In the genomic region with DNA sequence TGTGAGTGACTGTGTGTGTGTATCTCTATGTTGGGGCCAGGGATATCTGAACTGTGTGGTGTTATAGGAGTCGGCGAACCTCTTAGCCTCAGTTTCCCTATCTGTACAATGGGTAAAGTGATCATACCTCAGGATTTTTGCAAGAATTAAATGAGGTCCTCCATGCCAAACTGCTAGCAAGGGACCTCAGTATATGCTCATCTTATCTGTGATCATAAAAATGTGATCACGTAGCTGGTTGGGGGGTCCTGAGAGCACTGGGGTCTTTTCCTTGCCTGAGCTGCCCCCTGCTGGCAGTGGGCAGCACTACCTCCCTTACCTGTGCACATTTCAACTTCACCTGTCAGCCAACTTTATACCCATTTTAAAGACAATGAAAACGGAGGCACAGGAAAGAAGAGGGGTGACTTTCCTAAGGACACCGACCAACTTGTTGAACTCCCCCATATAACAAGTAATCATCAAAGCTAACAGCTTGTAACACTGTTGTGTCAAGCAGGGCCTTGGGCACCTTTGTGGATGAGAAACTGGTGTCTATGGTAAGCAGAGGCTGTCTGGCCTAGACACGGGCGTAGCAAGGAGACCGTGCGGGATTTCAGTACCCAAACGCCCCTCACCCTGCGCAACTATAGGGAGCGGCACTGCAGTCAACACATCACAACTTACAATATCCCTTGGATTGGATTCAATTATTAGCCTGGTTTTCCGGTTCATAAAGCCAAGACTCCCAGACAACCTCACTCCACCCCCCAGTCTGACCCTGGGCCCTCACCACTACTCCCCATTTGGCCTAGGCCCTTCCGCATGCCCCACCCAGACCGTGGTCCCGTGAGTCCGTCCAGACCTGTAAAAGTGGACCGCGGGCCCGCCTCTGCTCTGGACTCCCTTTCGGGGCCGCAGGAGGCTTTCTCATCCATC, we compare ENCODE assay signal across 8 cellular contexts. TPM values are rescaled to one million over a fixed set of nuclear protein-coding genes. Genes with fewer than 3 reads are reported as not detected.
A peak's percentile ranks its signal among the peaks of the same experiment; 100 is the strongest.
DNase-seq lines count a peak whose midpoint lies in the region; ATAC-seq and TF ChIP-seq lines count a peak whose summit lies in the region.

No MANE protein-coding gene starts in this region.

- no peak for TF ChIP-seq RAD21 in HCT116 (IDR thresholded peaks at IDR 0.05; ENCODE audit: low read depth)

- H3K9me3 ChIP-seq in HCT116 (ENCODE audit: control insufficient read depth in 1 of 2, insufficient read depth in 1 of 2, low read depth in 1 of 2, low read length in 2 of 2), result no peaks in the 10 kb centered on the region
- H3K9me3 ChIP-seq in SK-N-MC (ENCODE audit: low read depth, low read length), result no peaks in the 10 kb centered on the region

- no peak overlapping the region for H2AFZ ChIP-seq in HCT116 (ENCODE audit: low read depth, low read length, poor library complexity, severe bottlenecking)

- intact Hi-C loops in HCT116 (cut with micrococcal nuclease), result loop anchor here (1.0 kb wide), 2 partner anchors 13 to 71 kb away; a partner anchor contains a TSS
- intact Hi-C loops in lower leg skin (cut with DNase I; ENCODE audit: low total_unique reads), result no loop called here

- no peaks in the 10 kb centered on the region for H3K27me3 ChIP-seq in HCT116 (ENCODE audit: insufficient read depth, low read length)

- peak; percentile 7 for ATAC-seq in HCT116

- DNase-seq in COLO668 (lab: John Stamatoyannopoulos, UW; ENCODE audit: unreplicated experiment) (peak; percentile 44), HCT116 (ENCODE audit: low read depth, low spot score) (peak; percentile 27), SK-N-MC (ENCODE audit: low read depth, low spot score) (no peak), lower leg skin (ENCODE audit: low spot score in 2 of 2) (peak in 1 of 2 donors; percentile 90), NCI-H2107 (lab: John Stamatoyannopoulos, UW) (no peak), GDM1 (lab: John Stamatoyannopoulos, UW) (no peak)

- H3K27ac ChIP-seq in HCT116 (ENCODE audit: low read depth, low read length) (peak overlapping the region; percentile 79), SK-N-MC (peak overlapping the region; percentile 77; the same call in 1 of the 2 replicates), cingulate gyrus (ENCODE audit: low read depth, low read length) (peak overlapping the region; percentile 89), temporal lobe (ENCODE audit: low read depth, low read length) (peak overlapping the region; percentile 75)

- H3K4me2 ChIP-seq in HCT116 (ENCODE audit: low read length), result peak overlapping the region; percentile 89

- TF ChIP-seq POLR2A in HCT116 (IDR thresholded peaks at IDR 0.05; ENCODE audit: borderline replicate concordance, extremely low read depth, insufficient read depth, insufficient read length), result no peak
- no peak for TF ChIP-seq POLR2A in lower leg skin (IDR thresholded peaks at IDR 0.05)

- POLR2A ChIA-PET in HCT116 (lab: Charles Lee), result interaction anchor here (1.3 to 2.9 kb wide), 8 partner anchors 9 to 404 kb away, joined by 3 to 17 read pairs (median 6); a partner anchor contains a TSS

- no peaks in the 10 kb centered on the region for H4K20me1 ChIP-seq in HCT116 (ENCODE audit: insufficient read depth)

- CTCF ChIA-PET in HCT116 (lab: Charles Lee), result interaction anchor here (0.5 to 1.5 kb wide), 7 partner anchors 10 to 199 kb away, joined by 3 to 16 read pairs (median 4); a partner anchor contains a TSS

- WGBS in lower leg skin, 2 donors, result 12 to 14% methylated on average over 22 of the region's 22 CpGs

- 0 out of 4 replicates have a peak, but pooled peaks cover 0 to 3% of the 10 kb centered on the region in 2 experiments for H3K36me3 ChIP-seq in HCT116 (ENCODE audit: control insufficient read depth in 1 of 2, insufficient read depth in 2 of 2, low read length in 2 of 2)
- H3K36me3 ChIP-seq in SK-N-MC (ENCODE audit: insufficient read depth, low read length), result no peaks in the 10 kb centered on the region

- RAD21 ChIA-PET in HCT116 (lab: Charles Lee; ENCODE audit: low non-redundant PET in 1 of 2, low total read pairs in 2 of 2, uncharacterized antibody in 2 of 2, unreplicated experiment in 2 of 2), result no interaction called here

- TF ChIP-seq CTCF in HCT116 (IDR thresholded peaks at IDR 0.05 in 2 of 3, conservative IDR thresholded peaks at IDR 0.05 in 1 of 3; ENCODE audit: borderline replicate concordance in 1 of 3, insufficient read depth in 1 of 3, low read depth in 2 of 3, low read length in 2 of 3), result peak in 2 of 3 experiments; percentile 94 to 99; a peak in 4 of 6 replicates
- TF ChIP-seq CTCF in lower leg skin (IDR thresholded peaks at IDR 0.05), result no peak

- H3K9ac ChIP-seq in HCT116 (ENCODE audit: low read length) (peak overlapping the region; percentile 95), SK-N-MC (ENCODE audit: insufficient read length) (peak overlapping the region; percentile 94)

- H3K4me1 ChIP-seq in HCT116 (ENCODE audit: control insufficient read depth in 1 of 2, insufficient read depth in 2 of 2, low read length in 2 of 2), result peaks cover 8 to 17% of the 10 kb centered on the region in 2 experiments; a peak in 1 of 4 replicates

- H3K79me2 ChIP-seq in HCT116 (ENCODE audit: insufficient read depth, low read length), result peaks cover 6% of the 10 kb centered on the region; the same call in 1 of the 2 replicates

- BruUV-seq in HCT116 (replicated peaks; lab: Mats Ljungman, UMichigan), result no TSS peak

- H3K4me3 ChIP-seq in HCT116 (replicated peaks in 1 of 2; ENCODE audit: low read depth in 1 of 2, low read length in 2 of 2) (peak overlapping the region; percentile 86 to 88), SK-N-MC (peak overlapping the region; percentile 90), lower leg skin (ENCODE audit: low read depth, poor library complexity, severe bottlenecking) (peak overlapping the region; percentile 61)

- H3K9me2 ChIP-seq in HCT116 (ENCODE audit: insufficient read depth), result no peaks in the 10 kb centered on the region

TF ChIP-seq in HCT116, 20 proteins besides CTCF, POLR2A, EP300 and RAD21:
- TF ChIP-seq SRF (IDR thresholded peaks at IDR 0.05; ENCODE audit: low read depth) (no peak), SP1 (IDR thresholded peaks at IDR 0.05; ENCODE audit: low read depth) (no peak)

RNA-seq across cellular contexts. Expression of a gene that starts 1.2 kb away (rescaled TPM):
- total RNA-seq in HCT116 (2021; ENCODE audit: unreplicated experiment), result 55.6 TPM
- polyA plus RNA-seq in HCT116 (2012), result 55.7 and 59.8 TPM in 2 replicates
- 10 to 100 TPM; 15.5 to 48.5 (median 20.1) TPM for total RNA-seq in lower leg skin
- total RNA-seq in temporal lobe, result 31.2 TPM

RNA-seq across cellular contexts. Expression of a gene that starts 12.4 kb away (rescaled TPM):
- 12.8 TPM for total RNA-seq in HCT116 (2021; ENCODE audit: unreplicated experiment)
- 5.8 and 6.5 TPM in 2 replicates for polyA plus RNA-seq in HCT116 (2012)
- total RNA-seq in lower leg skin, result 10 to 100 TPM; 14.3 to 22.0 (median 17.1) TPM
- total RNA-seq in temporal lobe, result 11.8 TPM

RNA-seq across cellular contexts. Expression of a gene that starts 31.4 kb away (rescaled TPM):
- total RNA-seq in HCT116 (2021; ENCODE audit: unreplicated experiment) (29.8 TPM), lower leg skin (10 to 100 TPM; 27.4 to 51.6 (median 37.1) TPM), temporal lobe (31.0 TPM)
- polyA plus RNA-seq in HCT116 (2012), result 11.2 and 19.0 TPM in 2 replicates

RNA-seq across cellular contexts. Expression of a gene that starts 40.4 kb away (rescaled TPM):
- total RNA-seq in HCT116 (2021; ENCODE audit: unreplicated experiment) (126 TPM), lower leg skin (10 to 100 TPM; 30.6 to 41.1 (median 36.2) TPM), temporal lobe (12.3 TPM)
- 95.0 and 134 TPM in 2 replicates for polyA plus RNA-seq in HCT116 (2012)

RNA-seq across cellular contexts. Expression of a gene that starts 58.2 kb away (rescaled TPM):
- not detected for total RNA-seq in HCT116 (2021; ENCODE audit: unreplicated experiment)
- polyA plus RNA-seq in HCT116 (2012), result not detected in 2 replicates
- total RNA-seq in lower leg skin, result under 1 TPM in 1 of 4 donors, not detected in 3; 0.19 TPM
- 10.1 TPM for total RNA-seq in temporal lobe

Comparison
In these comparisons a context has a peak if more than half of its experiments do, and no peak if none do; other contexts are left out.
1. DNase-seq: peak in COLO668 (single experiment) and HCT116 (single experiment); none in SK-N-MC (single experiment), NCI-H2107 (single experiment) and GDM1 (single experiment).
2. CTCF ChIP-seq: peak in HCT116 (2 of 3); none in lower leg skin (0 of 3).
3. Peak in every context shown above with its lines, with median percentiles within 50 percentile points of each other: H3K27ac ChIP-seq and H3K4me3 ChIP-seq.